ENCODE assay signal across 8 cellular contexts in genomic region chr1:145465405-145466144, GRCh38. TPM values are rescaled to one million over a fixed set of nuclear protein-coding genes. Genes with fewer than 3 reads are reported as not detected.
DNase-seq lines count a peak whose midpoint lies in the region; ATAC-seq and TF ChIP-seq lines count a peak whose summit lies in the region.
"Not testable (repeated sequence)": the region's sequence is repeated elsewhere in the genome, so short reads cannot be mapped to it uniquely, and the experiment has no call there.

No MANE protein-coding gene starts in this region.

- intact Hi-C loops in lower leg skin (cut with DNase I; ENCODE audit: low total_unique reads), result not testable (repeated sequence)

- not testable (repeated sequence) for TF ChIP-seq POLR2A in lower leg skin (IDR thresholded peaks at IDR 0.05)

- H3K27ac ChIP-seq in C4-2B, result 0 out of 2 replicates have a peak overlapping the region, but pooled peaks have one; percentile 21

- peak overlapping the region; percentile 6 for H3K4me3 ChIP-seq in lower leg skin (ENCODE audit: low read depth, poor library complexity, severe bottlenecking)

- WGBS in lower leg skin, 2 donors, result 1% methylated on average over 17 to 19 of the region's 35 CpGs

- DNase-seq in NCI-H526 (lab: John Stamatoyannopoulos, UW) (peak; percentile 100), dedifferentiated amniotic fluid mesenchymal stem cell (ENCODE audit: extremely low spot score) (peak; percentile 71), lower leg skin (ENCODE audit: low spot score in 2 of 2) (peak; percentile 58 to 92)
- DNase-seq in activated CD4-positive, alpha-beta T cell treated with anti-CD3 and anti-CD28 coated beads, Interleukin-2, amount 50 U/mL, for 1 hour, result peak; percentile 73
- peak; percentile 75 for DNase-seq in stimulated activated CD4-positive, alpha-beta T cell treated with anti-CD3 and anti-CD28 coated beads, Interleukin-4, amount 100 ng/mL, for 1 hour

- ATAC-seq in GM19351 (IDR thresholded peaks at IDR 0.05; ENCODE audit: unreplicated experiment), result peak; percentile 90
- ATAC-seq in HG03439 (IDR thresholded peaks at IDR 0.05; ENCODE audit: unreplicated experiment), result peak; percentile 87

- not testable (repeated sequence) for TF ChIP-seq CTCF in C4-2B (conservative IDR thresholded peaks at IDR 0.05); lower leg skin (IDR thresholded peaks at IDR 0.05)

RNA-seq across cellular contexts. Expression of gene NBPF20, which starts 40.2 kb away (rescaled TPM):
- 1 to 10 TPM in 3 of 4 donors, under 1 TPM in 1; 0.67 to 1.5 (median 1.2) TPM for total RNA-seq in lower leg skin

Comparison
In these comparisons a context has a peak if more than half of its experiments do, and no peak if none do; other contexts are left out.
1. Peak in every context shown above with its lines: DNase-seq, ATAC-seq, H3K4me3 ChIP-seq and H3K27ac ChIP-seq.